In the genomic region with DNA sequence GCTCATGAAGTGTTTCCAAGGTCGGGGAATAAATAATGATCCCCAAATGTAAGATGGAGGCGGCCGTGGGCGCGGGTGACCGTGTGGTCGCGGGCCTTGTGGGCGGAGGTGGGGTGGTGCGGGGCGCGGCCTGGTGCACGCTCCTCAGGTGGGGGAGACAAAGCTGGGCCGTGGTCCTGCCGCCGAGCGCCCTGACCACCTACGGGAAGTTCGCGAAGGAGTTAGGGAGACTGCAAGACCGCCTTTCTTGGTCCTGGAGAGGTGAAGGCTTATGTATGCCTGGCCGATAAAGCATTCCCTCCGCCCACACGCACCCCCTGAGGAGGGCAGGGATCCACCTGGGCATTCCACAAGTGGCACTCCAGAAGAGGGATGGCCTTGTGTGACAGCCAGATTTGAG, we compare ENCODE assay signal across 8 cellular contexts.
DNase-seq lines count a peak whose midpoint lies in the region; ATAC-seq and TF ChIP-seq lines count a peak whose summit lies in the region.

No MANE protein-coding gene starts in this region.

- H3K27me3 ChIP-seq in rectal smooth muscle tissue (ENCODE audit: control insufficient read depth, insufficient read depth, low read length): no peaks in the 10 kb centered on the region

- CTCF ChIA-PET in RWPE1 (lab: Yijun Ruan, JAX): interaction anchor here (0.5 kb wide), 1 partner anchor 213 kb away, joined by 3 read pairs; no protein-coding TSS in a partner anchor

- no peak for DNase-seq in RWPE1 (ENCODE audit: low spot score)
- DNase-seq in fibroblast of pulmonary artery (ENCODE audit: low read depth): no peak
- DNase-seq in GM03348 (ENCODE audit: low spot score): no peak

- no peaks in the 10 kb centered on the region for H3K36me3 ChIP-seq in rectal smooth muscle tissue (ENCODE audit: control insufficient read depth, insufficient read depth, low read length)

- no peak overlapping the region for H3K9ac ChIP-seq in rectal smooth muscle tissue (ENCODE audit: low read length)

- peaks cover 3% of the 10 kb centered on the region for H3K4me1 ChIP-seq in rectal smooth muscle tissue (ENCODE audit: control insufficient read depth, insufficient read depth, low read length)

- H3K4me3 ChIP-seq in GM08714 (ENCODE audit: low read length) (peak overlapping the region; percentile 83), fibroblast of pulmonary artery (replicated peaks; ENCODE audit: low read depth, low read length) (peak overlapping the region; percentile 80), rectal smooth muscle tissue (ENCODE audit: low read length) (peak overlapping the region; percentile 98)

- no peak for ATAC-seq in GM18907 (IDR thresholded peaks at IDR 0.05; ENCODE audit: unreplicated experiment)
- ATAC-seq in HG02852 (IDR thresholded peaks at IDR 0.05; ENCODE audit: unreplicated experiment): no peak
- no peak for ATAC-seq in HG02571 (IDR thresholded peaks at IDR 0.05; ENCODE audit: unreplicated experiment)

- peak overlapping the region; percentile 91 for H3K27ac ChIP-seq in RWPE1
- H3K27ac ChIP-seq in rectal smooth muscle tissue (ENCODE audit: low read depth, low read length): no peak overlapping the region

- POLR2A ChIA-PET in RWPE1 (lab: Yijun Ruan, JAX; ENCODE audit: low non-redundant PET): interaction anchor here (0.6 kb wide), 1 partner anchor 32 kb away, joined by 6 read pairs; no protein-coding TSS in a partner anchor

- TF ChIP-seq CTCF in RWPE1 (conservative IDR thresholded peaks at IDR 0.05; ENCODE audit: low read depth) (no peak), fibroblast of pulmonary artery (IDR thresholded peaks at IDR 0.05; ENCODE audit: low read length, missing control alignments) (no peak)
